ENCODE assay signal across 20 cellular contexts in the genomic region with DNA sequence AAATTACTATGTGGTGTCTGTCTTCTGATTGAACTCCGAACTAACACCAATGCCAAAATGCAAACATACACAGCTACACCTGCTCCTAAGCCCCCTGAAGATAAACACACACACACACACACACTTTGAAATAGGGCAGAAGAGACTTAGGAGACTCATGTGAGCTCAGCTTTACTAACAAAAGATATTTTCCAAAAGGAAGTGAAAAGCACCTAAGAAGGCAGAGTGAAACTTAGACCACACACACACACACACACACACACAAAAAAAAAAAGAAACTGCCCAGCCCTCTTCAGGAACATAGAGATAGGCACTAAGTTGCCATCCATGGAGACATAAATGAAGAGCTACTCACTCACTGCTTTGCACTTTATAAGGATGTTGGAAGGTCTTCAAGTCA.
"Had no signal": no experiment of that assay in that cellular context is flagged by ENCODE, and none has a peak within 500 bp of the region (broad histone marks: within the 10 kb centered on the region; RNA-seq: fewer than 3 reads in every experiment).

No MANE protein-coding gene starts in this region.

- DNase-seq: activated B cell treated with CpG ODN at 0.5 μM for 24 hours; activated CD4-positive, alpha-beta T cell treated with anti-CD3 and anti-CD28 coated beads, Interleukin-2, amount 10 ng/mL, durations not matched to agents 24 days and 14 days; activated CD8-positive, alpha-beta memory T cell treated with anti-CD3 and anti-CD28 coated beads, Interleukin-2, amount 50 U/mL, for 48 hours; activated gamma-delta T cell; activated T-cell treated with anti-CD3 and anti-CD28 coated beads, Interleukin-2, amount 50 U/mL, for 72 hours; amniotic stem cell; left cardiac atrium; lower lobe of right lung; midbrain; right cardiac atrium; stimulated activated CD4-positive, alpha-beta T cell treated with anti-CD3 and anti-CD28 coated beads, Interleukin-4, amount 100 ng/mL, for 4 hours; stimulated activated CD8-positive, alpha-beta memory T cell treated with anti-CD3 and anti-CD28 coated beads, Interleukin-4, amount 100 ng/mL, for 48 hours; stomach; testis; upper lobe of left lung had no signal

- H3K4me1 ChIP-seq: gastroesophageal sphincter, lower lobe of right lung, prostate gland, stomach, testis, upper lobe of left lung had no signal

- H3K4me1 Mint-ChIP-seq: activated B cell treated with CpG ODN at 0.5 μM for 24 hours had no signal

- H3K27me3 ChIP-seq: gastroesophageal sphincter, stomach, testis, upper lobe of left lung had no signal

- ATAC-seq: gastroesophageal sphincter, lower lobe of right lung had no signal

- H3K36me3 ChIP-seq: gastroesophageal sphincter, lower lobe of right lung, prostate gland, stomach, upper lobe of left lung had no signal

- H3K9me3 Mint-ChIP-seq: activated B cell treated with CpG ODN at 0.5 μM for 24 hours; activated CD4-positive, alpha-beta T cell treated with anti-CD3 and anti-CD28 coated beads, Interleukin-2, amount 10 ng/mL, durations not matched to agents 24 days and 14 days; activated naive CD4-positive, alpha-beta T cell treated with anti-CD3 and anti-CD28 coated beads, Interleukin-2, amount 50 U/mL, for 72 hours; activated T-cell treated with anti-CD3 and anti-CD28 coated beads, Interleukin-2, amount 50 U/mL, for 72 hours; neural crest cell had no signal

- H3K4me3 Mint-ChIP-seq: activated B cell treated with CpG ODN at 0.5 μM for 24 hours; activated CD4-positive, alpha-beta T cell treated with anti-CD3 and anti-CD28 coated beads, Interleukin-2, amount 10 ng/mL, durations not matched to agents 24 days and 14 days; activated T-cell treated with anti-CD3 and anti-CD28 coated beads, Interleukin-2, amount 50 U/mL, for 72 hours; neural crest cell had no signal

- H3K9me3 ChIP-seq: gastroesophageal sphincter, lower lobe of right lung, prostate gland, stomach, testis, upper lobe of left lung had no signal

- H3K27ac ChIP-seq: gastroesophageal sphincter, lower lobe of right lung, prostate gland, skin epidermis, stomach, testis, upper lobe of left lung had no signal

- H3K27ac Mint-ChIP-seq: activated B cell treated with CpG ODN at 0.5 μM for 24 hours; activated CD4-positive, alpha-beta T cell treated with anti-CD3 and anti-CD28 coated beads, Interleukin-2, amount 10 ng/mL, durations not matched to agents 24 days and 14 days; activated naive CD4-positive, alpha-beta T cell treated with anti-CD3 and anti-CD28 coated beads, Interleukin-2, amount 50 U/mL, for 72 hours; activated T-cell treated with anti-CD3 and anti-CD28 coated beads, Interleukin-2, amount 50 U/mL, for 72 hours had no signal

- H3K4me3 ChIP-seq: gastroesophageal sphincter, lower lobe of right lung, prostate gland, skin epidermis, stomach, testis, upper lobe of left lung had no signal
